Comparison of ENCODE assay signal across 8 cellular contexts in the genomic region with DNA sequence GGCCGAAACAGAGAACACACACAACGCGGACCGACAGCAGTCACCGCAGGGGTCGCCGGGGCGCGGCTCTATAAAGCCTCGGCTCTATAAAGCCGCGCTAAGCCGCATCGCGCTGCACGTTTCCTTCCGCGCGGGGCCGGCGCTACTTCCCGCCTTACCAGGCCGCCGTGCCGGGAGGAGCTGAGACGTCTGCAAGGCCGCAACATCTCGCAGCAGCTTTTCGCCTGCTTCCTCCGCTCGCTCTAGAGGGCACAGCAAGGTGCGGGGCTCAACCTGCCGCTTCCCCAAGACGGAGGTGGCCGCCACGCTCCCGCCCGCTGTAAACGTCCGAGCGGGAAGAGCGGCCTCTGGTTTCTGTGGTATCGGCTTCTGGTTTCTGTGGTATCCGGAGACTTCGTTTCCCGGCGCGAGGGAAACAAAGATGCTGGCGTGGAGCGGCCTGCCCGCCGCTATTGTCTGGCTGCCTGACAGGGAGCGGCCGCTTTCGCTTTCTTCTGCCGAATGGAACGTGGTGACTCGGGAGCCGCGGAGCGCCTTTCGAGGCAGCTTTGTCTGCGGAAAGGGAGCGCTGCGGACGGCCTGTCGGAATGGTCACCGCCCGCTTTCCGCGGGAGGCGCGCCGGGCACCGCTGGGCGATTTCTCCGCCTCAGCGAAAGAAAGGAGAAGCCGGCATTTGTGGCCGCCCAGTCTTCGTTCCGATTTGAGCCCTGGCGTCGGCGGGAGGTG.
A peak's percentile ranks its signal among the peaks of the same experiment; 100 is the strongest.
DNase-seq lines count a peak whose midpoint lies in the region; ATAC-seq and TF ChIP-seq lines count a peak whose summit lies in the region.

No MANE protein-coding gene starts in this region.

- H2BK5ac ChIP-seq in IMR-90 (ENCODE audit: low read depth, low read length, poor library complexity, severe bottlenecking) = peak overlapping the region; percentile 76

- H3K4me3 ChIP-seq in IMR-90 (ENCODE audit: insufficient read depth, low read depth, low read length) = peak overlapping the region; percentile 56
- H3K4me3 ChIP-seq in SU-DHL-6 (ENCODE audit: insufficient read depth, low read length, poor library complexity, severe bottlenecking) = peak overlapping the region; percentile 57
- H3K4me3 ChIP-seq in heart right ventricle = peak overlapping the region; percentile 65 to 88 (median 78)
- H3K4me3 ChIP-seq in transverse colon = peak overlapping the region; percentile 61 to 88 (median 81)

- H3K4me2 ChIP-seq in IMR-90 (ENCODE audit: low read depth, low read length) (peak overlapping the region; percentile 83), SU-DHL-6 (ENCODE audit: low read depth, low read length, poor library complexity, severe bottlenecking) (peak overlapping the region; percentile 71)

- peak overlapping the region; percentile 69 for H3K18ac ChIP-seq in IMR-90 (ENCODE audit: low read depth, low read length)

- peak overlapping the region; percentile 92 for H3K23ac ChIP-seq in IMR-90 (ENCODE audit: low read depth, low read length)

- TF ChIP-seq CTCF in IMR-90 (conservative IDR thresholded peaks at IDR 0.05; ENCODE audit: low read depth, low read length) (no peak), SU-DHL-6 (IDR thresholded peaks at IDR 0.05; ENCODE audit: insufficient read depth, low read length, poor library complexity, severe bottlenecking) (no peak), heart right ventricle (IDR thresholded peaks at IDR 0.05) (peak in 5 of 9 donors; percentile 3 to 49 (median 22)), transverse colon (IDR thresholded peaks at IDR 0.05) (peak in 4 of 5 experiments; percentile 15 to 30 (median 20))

- CTCF ChIA-PET in IMR-90 (lab: Yijun Ruan, JAX) = no interaction called here

- peak overlapping the region; percentile 93 for H3K14ac ChIP-seq in IMR-90 (replicated peaks; ENCODE audit: low read depth, low read length)

- peak overlapping the region; percentile 91 for H3K4ac ChIP-seq in IMR-90 (ENCODE audit: low read depth, low read length)

- no peaks in the 10 kb centered on the region for H3K79me2 ChIP-seq in SU-DHL-6 (ENCODE audit: insufficient read depth, low read length)

- DNase-seq in EH (ENCODE audit: low read depth) (peak; percentile 88), IMR-90 (peak; percentile 89), heart right ventricle (peak; percentile 92 to 93), pons (ENCODE audit: low spot score) (peak; percentile 82), transverse colon (peak; percentile 91)

- peaks cover 7% of the 10 kb centered on the region for H3K27me3 ChIP-seq in IMR-90 (ENCODE audit: control insufficient read depth, insufficient read depth, low read length)
- no peaks in the 10 kb centered on the region for H3K27me3 ChIP-seq in SU-DHL-6 (ENCODE audit: low read length)
- H3K27me3 ChIP-seq in heart right ventricle = peaks cover 0 to 15% (median 0%) of the 10 kb centered on the region in 7 donors
- peaks cover 4% of the 10 kb centered on the region for H3K27me3 ChIP-seq in transverse colon

- TF ChIP-seq POLR2A in IMR-90 (IDR thresholded peaks at IDR 0.05; ENCODE audit: low read depth, low read length) (peak; percentile 82; the same call in 1 of the 2 replicates), transverse colon (IDR thresholded peaks at IDR 0.05) (peak; percentile 92)

- ATAC-seq in GM21528 (IDR thresholded peaks at IDR 0.05; ENCODE audit: low FRiP score, unreplicated experiment) = peak; percentile 80
- ATAC-seq in IMR-90 (ENCODE audit: low read depth) = peak; percentile 83
- ATAC-seq in heart right ventricle = peak; percentile 94 to 98 (median 97)

- H3K9ac ChIP-seq in IMR-90 (ENCODE audit: low read depth, low read length) (peak overlapping the region; percentile 86), SU-DHL-6 (ENCODE audit: low read length) (peak overlapping the region; percentile 56)

- H2AFZ ChIP-seq in IMR-90 (replicated peaks; ENCODE audit: low read length, poor library complexity) (peak overlapping the region; percentile 97), SU-DHL-6 (ENCODE audit: low read depth, low read length, severe bottlenecking) (peak overlapping the region; percentile 97)

- H3K9me3 ChIP-seq in IMR-90 (ENCODE audit: control insufficient read depth, insufficient read depth, low read length) = no peaks in the 10 kb centered on the region
- H3K9me3 ChIP-seq in SU-DHL-6 (ENCODE audit: insufficient read depth, low read length) = no peaks in the 10 kb centered on the region
- no peaks in the 10 kb centered on the region for H3K9me3 ChIP-seq in heart right ventricle
- H3K9me3 ChIP-seq in transverse colon = no peaks in the 10 kb centered on the region

- peaks cover 11% of the 10 kb centered on the region for H3K9me1 ChIP-seq in IMR-90 (ENCODE audit: insufficient read depth, low read length)

- no peak for TF ChIP-seq RAD21 in IMR-90 (IDR thresholded peaks at IDR 0.05; ENCODE audit: low read length)

- H2AK9ac ChIP-seq in IMR-90 (replicated peaks; ENCODE audit: low read depth, low read length, poor library complexity) = peak overlapping the region; percentile 95

- in situ Hi-C loops in IMR-90 (cut with MboI; ENCODE audit: low sequenced_read_pairs) = loop anchor here (25.0 kb wide), 1 partner anchor 925 kb away; no protein-coding TSS in a partner anchor
- in situ Hi-C loops in transverse colon (cut with MboI; ENCODE audit: low pct_ligation_motif_present in 1 of 4, low pct_unique_long_range_greater_than_20kb in 1 of 4, low sequenced_read_pairs in 3 of 4) = loop anchor here in 3 of 4 donors (25.0 kb wide), 2 partner anchors 425 to 450 kb away; a partner anchor contains a TSS

- no peak for TF ChIP-seq EP300 in transverse colon (IDR thresholded peaks at IDR 0.05; ENCODE audit: low read depth)

- no peaks in the 10 kb centered on the region for H3K36me3 ChIP-seq in IMR-90 (ENCODE audit: control insufficient read depth, insufficient read depth, low read length)
- H3K36me3 ChIP-seq in SU-DHL-6 (ENCODE audit: low read length) = no peaks in the 10 kb centered on the region
- no peaks in the 10 kb centered on the region for H3K36me3 ChIP-seq in heart right ventricle
- H3K36me3 ChIP-seq in transverse colon = no peaks in the 10 kb centered on the region

- H4K8ac ChIP-seq in IMR-90 (ENCODE audit: low read depth in 2 of 2, low read length in 2 of 2) = peak overlapping the region; percentile 93 to 99

- peak overlapping the region; percentile 73 for H3K56ac ChIP-seq in IMR-90 (ENCODE audit: extremely low read depth, insufficient read depth, low read length)

- no TSS peak for BruUV-seq in IMR-90 (replicated peaks; lab: Mats Ljungman, UMichigan)

- WGBS in IMR-90 (ENCODE audit: extremely low coverage in 2 of 2, insufficient read length in 1 of 2), 2 experiments = 2% methylated on average over 47 of the region's 85 CpGs; no CpG with 5 or more reads in 1 of the 2 experiments
- WGBS in adipose tissue, 3 donors = 0% methylated on average over 80 to 85 of the region's 85 CpGs
- 0 to 1% methylated on average over 85 of the region's 85 CpGs for WGBS in heart right ventricle, 2 donors
- 0% methylated on average over 55 of the region's 85 CpGs; no CpG with 5 or more reads in 1 of the 2 donors for WGBS in transverse colon (ENCODE audit: low coverage in 1 of 2), 2 donors

- dilution Hi-C loops in IMR-90 (cut with HindIII; ENCODE audit: low sequenced_read_pairs, unreplicated experiment) = no loop called here

- intact Hi-C loops in IMR-90 (cut with micrococcal nuclease) = loop anchor here (1.0 to 5.0 kb wide), 4 partner anchors 96 to 550 kb away; no protein-coding TSS in a partner anchor
- intact Hi-C loops in heart right ventricle (cut with DNase I) = loop anchor here in 7 of 10 donors (2.0 to 10.0 kb wide), 8 partner anchors 92 to 548 kb away; a partner anchor contains a TSS
- intact Hi-C loops in transverse colon (cut with DNase I; ENCODE audit: low total_unique reads) = loop anchor here (10.0 kb wide), 1 partner anchor 658 kb away; a partner anchor contains a TSS

- peaks cover 10 to 20% of the 10 kb centered on the region in 2 experiments for H3K79me1 ChIP-seq in IMR-90 (ENCODE audit: low read depth in 1 of 2, low read length in 2 of 2)

- H4K5ac ChIP-seq in IMR-90 (ENCODE audit: low read depth, low read length) = peak overlapping the region; percentile 77

- H2BK120ac ChIP-seq in IMR-90 (ENCODE audit: low read depth, low read length) = peak overlapping the region; percentile 89

- peak overlapping the region; percentile 66; the same call in 1 of the 2 replicates for H2AK5ac ChIP-seq in IMR-90 (ENCODE audit: low read depth, low read length)

- H4K91ac ChIP-seq in IMR-90 (ENCODE audit: insufficient read depth, low read depth, low read length) = peak overlapping the region; percentile 90

- peak overlapping the region; percentile 63; the same call in 1 of the 3 replicates for H2BK15ac ChIP-seq in IMR-90 (ENCODE audit: low read depth, low read length)

- peaks cover 8% of the 10 kb centered on the region; the same call in 1 of the 2 replicates for H3K4me1 ChIP-seq in IMR-90 (ENCODE audit: control insufficient read depth, insufficient read depth, low read length)
- peaks cover 0 to 29% (median 20%) of the 10 kb centered on the region in 9 donors for H3K4me1 ChIP-seq in heart right ventricle
- peaks cover 9 to 22% (median 15%) of the 10 kb centered on the region in 4 donors for H3K4me1 ChIP-seq in transverse colon

- H3F3A ChIP-seq in SU-DHL-6 (ENCODE audit: insufficient read depth) = no peaks in the 10 kb centered on the region

- H3K27ac ChIP-seq in IMR-90 (ENCODE audit: insufficient read depth, low read length) (peak overlapping the region; percentile 90), SU-DHL-6 (ENCODE audit: low read depth, low read length) (no peak overlapping the region), adipose tissue (ENCODE audit: low read depth, low read length) (peak overlapping the region; percentile 53), heart right ventricle (peak overlapping the region; percentile 91 to 98 (median 95)), transverse colon (peak overlapping the region; percentile 92 to 98 (median 97))

- H4K20me1 ChIP-seq in IMR-90 (ENCODE audit: insufficient read depth, low read length) = no peaks in the 10 kb centered on the region
- no peaks in the 10 kb centered on the region for H4K20me1 ChIP-seq in SU-DHL-6 (ENCODE audit: low read depth, low read length)

- H2BK20ac ChIP-seq in IMR-90 (ENCODE audit: low read depth, low read length) = no peak overlapping the region; the same call in 1 of the 2 replicates

- no peaks in the 10 kb centered on the region for H3K9me2 ChIP-seq in SU-DHL-6 (replicated peaks; ENCODE audit: insufficient read depth, low read length)

- POLR2A ChIA-PET in IMR-90 (lab: Charles Lee; ENCODE audit: unreplicated experiment) = interaction anchor here (0.7 to 1.0 kb wide), 2 partner anchors 188 to 296 kb away, joined by 3 to 5 read pairs; no protein-coding TSS in a partner anchor

TF ChIP-seq in IMR-90, 13 proteins besides CTCF, POLR2A, EP300 and RAD21 (continues in another document):
- TF ChIP-seq, protein P1, sequence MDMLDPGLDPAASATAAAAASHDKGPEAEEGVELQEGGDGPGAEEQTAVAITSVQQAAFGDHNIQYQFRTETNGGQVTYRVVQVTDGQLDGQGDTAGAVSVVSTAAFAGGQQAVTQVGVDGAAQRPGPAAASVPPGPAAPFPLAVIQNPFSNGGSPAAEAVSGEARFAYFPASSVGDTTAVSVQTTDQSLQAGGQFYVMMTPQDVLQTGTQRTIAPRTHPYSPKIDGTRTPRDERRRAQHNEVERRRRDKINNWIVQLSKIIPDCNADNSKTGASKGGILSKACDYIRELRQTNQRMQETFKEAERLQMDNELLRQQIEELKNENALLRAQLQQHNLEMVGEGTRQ (IDR thresholded peaks at IDR 0.05; ENCODE audit: low read depth, low read length) = no peak
- peak; percentile 20; the same call in 1 of the 2 replicates for TF ChIP-seq BHLHE40 (IDR thresholded peaks at IDR 0.05; ENCODE audit: low read depth, low read length)

Comparison
In these comparisons a context has a peak if more than half of its experiments do, and no peak if none do; other contexts are left out.
1. CTCF ChIP-seq: peak in heart right ventricle (5 of 9) and transverse colon (4 of 5); none in IMR-90 (single experiment) and SU-DHL-6 (single experiment).
2. Peak in every context shown above with its lines, with median percentiles within 50 percentile points of each other: DNase-seq, ATAC-seq and H3K4me3 ChIP-seq.